In genomic region chr19:39727070-39727800, GRCh38 we compare ENCODE assay signal across 35 cellular contexts. TPM values are rescaled to one million over a fixed set of nuclear protein-coding genes. Genes with fewer than 3 reads are reported as not detected.
"Had no signal": no experiment of that assay in that cellular context is flagged by ENCODE, and none has a peak within 500 bp of the region (broad histone marks: within the 10 kb centered on the region; RNA-seq: fewer than 3 reads in every experiment).

No MANE protein-coding gene starts in this region.

- H3K36me3 ChIP-seq: WERI-Rb-1 had no signal

- DNase-seq: activated CD4-positive, alpha-beta memory T cell treated with anti-CD3 and anti-CD28 coated beads, Interleukin-2, amount 10 ng/mL, durations not matched to agents 7 days and 5 days; activated CD4-positive, alpha-beta T cell treated with anti-CD3 and anti-CD28 coated beads for 1 hour; activated CD4-positive, alpha-beta T cell treated with anti-CD3 and anti-CD28 coated beads for 48 hours; activated CD4-positive, CD25-positive, alpha-beta regulatory T cell; activated CD8-positive, alpha-beta memory T cell treated with anti-CD3 and anti-CD28 coated beads for 24 hours; activated CD8-positive, alpha-beta memory T cell treated with anti-CD3 and anti-CD28 coated beads, Interleukin-2, amount 10 ng/mL, durations not matched to agents 7 days and 5 days; activated CD8-positive, alpha-beta memory T cell treated with anti-CD3 and anti-CD28 coated beads, Interleukin-2, amount 50 U/mL, for 48 hours; activated effector memory CD4-positive, alpha-beta T cell treated with Interleukin-2 at 50 U/mL for 16 hours; activated naive CD4-positive, alpha-beta T cell treated with anti-CD3 and anti-CD28 coated beads, Interleukin-2, amount 10 ng/mL, durations not matched to agents 7 days and 5 days; activated naive CD8-positive, alpha-beta T cell treated with anti-CD3 and anti-CD28 coated beads, Interleukin-2, amount 50 U/mL, for 24 hours; activated T-cell treated with anti-CD3 and anti-CD28 coated beads, Interleukin-2, amount 50 U/mL, for 48 hours; anterior cingulate cortex; caudate nucleus; cerebellar nuclear complex; NCI-H1092; NCI-H1436 treated with DMSO at 0.1 percent for 48 hours; NCI-H1694 treated with DMSO at 0.1 percent for 48 hours; NCI-H2029; NCI-H226; NCI-H446 treated with DMSO at 0.1 percent for 48 hours; NCI-H524; NCI-H69; NCI-H82; PC-3; SIG-M5; SW 1271; T-helper 1 cell; T-helper 2 cell; T-helper 9 cell; WERI-Rb-1 had no signal

- H3K27ac ChIP-seq: RWPE1, WERI-Rb-1 had no signal

RNA-seq across cellular contexts. Expression of gene CLC, which starts 10.6 kb away (rescaled TPM):
- total RNA-seq: activated CD8-positive, alpha-beta memory T cell treated with anti-CD3 and anti-CD28 coated beads, Interleukin-2, amount 10 ng/mL, durations not matched to agents 7 days and 5 days; bronchial epithelial cell; MCF 10A; PC-3; Right ventricle myocardium inferior; SK-MEL-5 had no signal

RNA-seq across cellular contexts. Expression of gene LGALS14, which starts 23.0 kb away (rescaled TPM):
- total RNA-seq: bronchial epithelial cell, MCF 10A, PC-3, Right ventricle myocardium inferior, SK-MEL-5 had no signal

RNA-seq across cellular contexts. Expression of gene LEUTX, which starts 51.4 kb away (rescaled TPM):
- total RNA-seq: activated CD8-positive, alpha-beta memory T cell treated with anti-CD3 and anti-CD28 coated beads, Interleukin-2, amount 10 ng/mL, durations not matched to agents 7 days and 5 days; bronchial epithelial cell; MCF 10A; PC-3; Right ventricle myocardium inferior; SK-MEL-5 had no signal
